Comparison of ENCODE assay signal across 26 cellular contexts in the genomic region with DNA sequence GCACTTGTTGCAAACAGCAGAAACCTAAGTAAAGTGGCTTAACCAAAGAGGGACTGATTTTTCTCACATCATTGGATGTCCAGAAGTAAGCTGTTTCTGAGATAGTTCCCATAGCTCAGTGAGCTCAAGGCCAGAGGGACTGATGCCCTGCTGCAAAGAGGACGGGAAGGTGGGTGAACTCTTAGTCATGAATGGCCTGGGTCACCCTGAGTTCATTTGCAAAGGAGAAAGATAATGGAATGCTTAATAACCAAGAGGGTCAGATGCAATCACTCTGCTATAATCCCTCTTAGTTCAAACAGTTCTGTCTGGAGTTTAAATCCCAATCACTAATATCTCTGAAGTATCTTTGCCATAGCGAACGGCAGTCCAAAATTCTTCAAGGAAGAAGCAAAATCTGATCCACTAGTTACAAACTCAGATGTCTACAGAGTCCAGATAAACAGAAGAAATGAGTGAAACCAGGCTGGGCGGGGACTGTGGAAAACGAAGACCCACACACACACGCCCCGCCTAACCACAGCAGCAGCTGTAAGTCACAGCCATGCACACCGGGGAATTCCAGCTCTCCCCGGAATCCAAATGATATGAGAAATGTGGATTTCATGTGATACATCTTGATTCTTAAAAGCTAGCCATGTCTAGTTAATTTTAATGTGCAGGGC.
DNase-seq lines count a peak whose midpoint lies in the region; ATAC-seq, FAIRE-seq and TF ChIP-seq lines count a peak whose summit lies in the region.
"Had no signal": no experiment of that assay in that cellular context is flagged by ENCODE, and none has a peak within 500 bp of the region (broad histone marks: within the 10 kb centered on the region; RNA-seq: fewer than 3 reads in every experiment).

No MANE protein-coding gene starts in this region.

- no peak overlapping the region for H3K9ac ChIP-seq in kidney (ENCODE audit: low read length in 2 of 2)
- H3K9ac ChIP-seq: SK-N-SH had no signal

- no peaks in the 10 kb centered on the region for H3K27me3 ChIP-seq in SJCRH30
- H3K27me3 ChIP-seq: BE2C, body of pancreas, neutrophil, stomach, tibial artery had no signal

- ATAC-seq in omental fat pad (ENCODE audit: low FRiP score), result peak; percentile 88
- no peak for ATAC-seq in left colon
- ATAC-seq: body of pancreas had no signal

- H3K4me3 ChIP-seq in SJCRH30 (peak overlapping the region; percentile 27), kidney (ENCODE audit: low read length in 2 of 2) (no peak overlapping the region)
- H3K4me3 ChIP-seq: body of pancreas, skin epidermis, stomach, tibial artery had no signal

- intact Hi-C loops in kidney (cut with DNase I) (no loop called here), left colon (cut with DNase I, micrococcal nuclease) (no loop called here)

- no peak for FAIRE-seq in kidney (lab: Jason Lieb, UNC)
- FAIRE-seq: H54 had no signal

- peak overlapping the region; percentile 83 for H3K27ac ChIP-seq in SJCRH30
- no peak overlapping the region for H3K27ac ChIP-seq in kidney (ENCODE audit: low read depth in 2 of 2, low read length in 2 of 2)
- H3K27ac ChIP-seq: body of pancreas, neutrophil, RWPE1, skin epidermis, stomach, tibial artery had no signal

- no peaks in the 10 kb centered on the region for H3K36me3 ChIP-seq in SJCRH30
- no peaks in the 10 kb centered on the region for H3K36me3 ChIP-seq in kidney (ENCODE audit: control insufficient read depth in 1 of 2, insufficient read depth in 2 of 2, low read length in 2 of 2)
- H3K36me3 ChIP-seq: BE2C, neutrophil, stomach, tibial artery had no signal

- DNase-seq in Daoy (ENCODE audit: low read depth) (peak; percentile 85), SJCRH30 (peak; percentile 79 to 82), dedifferentiated amniotic fluid mesenchymal stem cell (ENCODE audit: extremely low spot score) (peak; percentile 47), omental fat pad (ENCODE audit: low spot score) (no peak), kidney (no peak), left colon (no peak), NCI-H345 (lab: John Stamatoyannopoulos, UW) (no peak)
- DNase-seq in activated naive CD4-positive, alpha-beta T cell treated with anti-CD3 and anti-CD28 coated beads, Interleukin-2, amount 50 U/mL, for 16 hours, result no peak
- DNase-seq: activated effector memory CD4-positive, alpha-beta T cell treated with Interleukin-2 at 50 U/mL for 16 hours; activated naive CD8-positive, alpha-beta T cell treated with anti-CD3 and anti-CD28 coated beads for 36 hours; activated T-cell treated with anti-CD3 and anti-CD28 coated beads for 4 hours; BE2C; body of pancreas; GDM1; IMR-90; NCI-H1105; NCI-H187 treated with DMSO at 0.1 percent for 48 hours; NCI-H69; SK-N-SH; stomach; T-helper 2 cell; tibial artery had no signal

- H3K4me1 ChIP-seq in SJCRH30 (peaks cover 29% of the 10 kb centered on the region), kidney (ENCODE audit: control insufficient read depth in 1 of 2, insufficient read depth in 1 of 2, low read depth in 1 of 2, low read length in 2 of 2) (no peaks in the 10 kb centered on the region)
- H3K4me1 ChIP-seq: BE2C, body of pancreas, stomach, tibial artery had no signal

- TF ChIP-seq CTCF in omental fat pad (IDR thresholded peaks at IDR 0.05) (no peak), kidney (IDR thresholded peaks at IDR 0.05; ENCODE audit: borderline replicate concordance, extremely low read depth, insufficient read depth) (no peak)

- H3K9me3 ChIP-seq in SJCRH30 (replicated peaks) (no peaks in the 10 kb centered on the region), kidney (ENCODE audit: control insufficient read depth in 1 of 2, low read length in 2 of 2) (peaks cover 0 to 4% of the 10 kb centered on the region in 2 donors)
- H3K9me3 ChIP-seq: BE2C, body of pancreas, neutrophil, SK-N-SH had no signal

Comparison
In these comparisons a context has a peak if more than half of its experiments do, and no peak if none do; other contexts are left out.
1. DNase-seq: peak in Daoy (single experiment), SJCRH30 (2 of 2) and dedifferentiated amniotic fluid mesenchymal stem cell (single experiment); none in omental fat pad (single experiment), kidney (single experiment), left colon (0 of 2), NCI-H345 (single experiment) and activated naive CD4-positive, alpha-beta T cell treated with anti-CD3 and anti-CD28 coated beads, Interleukin-2, amount 50 U/mL, for 16 hours (single experiment).